Comparison of ENCODE assay signal across 8 cellular contexts in genomic region chr3:143207338-143207961, GRCh38.
DNase-seq lines count a peak whose midpoint lies in the region; ATAC-seq and TF ChIP-seq lines count a peak whose summit lies in the region.

No MANE protein-coding gene starts in this region.

- no peak overlapping the region for H3K4me3 ChIP-seq in astrocyte of the spinal cord (ENCODE audit: low read depth, low read length)

- in situ Hi-C loops in astrocyte of the spinal cord (cut with HindIII; ENCODE audit: low sequenced_read_pairs), result no loop called here

- TF ChIP-seq CTCF in astrocyte of the spinal cord (IDR thresholded peaks at IDR 0.05; ENCODE audit: low read depth, low read length), result no peak

- ATAC-seq in GM19463 (IDR thresholded peaks at IDR 0.05; ENCODE audit: unreplicated experiment), result peak; percentile 75
- ATAC-seq in HG03439 (IDR thresholded peaks at IDR 0.05; ENCODE audit: unreplicated experiment), result peak; percentile 81
- ATAC-seq in Right ventricle myocardium inferior, result no peak

- intact Hi-C loops in Right ventricle myocardium inferior (cut with DNase I), result no loop called here

- DNase-seq in GDM1 (lab: John Stamatoyannopoulos, UW), result peak; percentile 20
- DNase-seq in astrocyte of the spinal cord (ENCODE audit: low read depth, low spot score), result peak; percentile 71
- no peak for DNase-seq in stimulated activated naive CD4-positive, alpha-beta T cell (lab: John Stamatoyannopoulos, UW)
- DNase-seq in NCI-H2171 treated with DMSO at 0.1 percent for 48 hours (lab: John Stamatoyannopoulos, UW), result no peak
- no peak for DNase-seq in Right ventricle myocardium inferior (ENCODE audit: missing footprints)
- no peak for DNase-seq in NCI-H1930 (lab: John Stamatoyannopoulos, UW)

Comparison
In these comparisons a context has a peak if more than half of its experiments do, and no peak if none do; other contexts are left out.
1. DNase-seq: peak in GDM1 (single experiment) and astrocyte of the spinal cord (single experiment); none in stimulated activated naive CD4-positive, alpha-beta T cell (0 of 6), NCI-H2171 treated with DMSO at 0.1 percent for 48 hours (single experiment), Right ventricle myocardium inferior (single experiment) and NCI-H1930 (0 of 2).